ENCODE assay signal across 16 cellular contexts in genomic region chr4:89123418-89123817, GRCh38. TPM values are rescaled to one million over a fixed set of nuclear protein-coding genes. Genes with fewer than 3 reads are reported as not detected.
DNase-seq lines count a peak whose midpoint lies in the region; ATAC-seq and TF ChIP-seq lines count a peak whose summit lies in the region.
"Had no signal": no experiment of that assay in that cellular context is flagged by ENCODE, and none has a peak within 500 bp of the region (broad histone marks: within the 10 kb centered on the region; RNA-seq: fewer than 3 reads in every experiment).

No MANE protein-coding gene starts in this region.

- peak; percentile 43 for DNase-seq in Calu3
- DNase-seq in SK-MEL-5 (ENCODE audit: low read depth, low spot score), result peak; percentile 80
- peak; percentile 31 to 51 for DNase-seq in fibroblast of lung (ENCODE audit: low read depth in 2 of 2)
- no peak for DNase-seq in GM19238 (ENCODE audit: insufficient read length, low spot score)
- DNase-seq in left ventricle myocardium superior, result no peak
- no peak for DNase-seq in medulla oblongata (ENCODE audit: extremely low spot score)
- DNase-seq: activated CD4-positive, alpha-beta T cell treated with anti-CD3 and anti-CD28 coated beads, Interleukin-2, amount 50 U/mL, for 4 hours; activated effector memory CD4-positive, alpha-beta T cell treated with anti-CD3 and anti-CD28 coated beads, Interleukin-2, amount 50 U/mL, for 16 hours; midbrain; NCI-H1092; NCI-H345; stimulated activated CD4-positive, alpha-beta T cell treated with anti-CD3 and anti-CD28 coated beads, Interleukin-1b, Interleukin-23, amount 100 ng/mL, for 48 hours had no signal

- no peak overlapping the region for H2AFZ ChIP-seq in fibroblast of lung (ENCODE audit: low read length)

- in situ Hi-C loops in SK-MEL-5 (cut with HindIII; ENCODE audit: low pct_unique_long_range_greater_than_20kb, low sequenced_read_pairs), result no loop called here

- no peaks in the 10 kb centered on the region for H3K79me2 ChIP-seq in fibroblast of lung (ENCODE audit: control insufficient read depth, insufficient read depth, low read length)

- no peaks in the 10 kb centered on the region for H3K9me3 ChIP-seq in fibroblast of lung (ENCODE audit: control insufficient read depth, insufficient read depth, low read depth, low read length)
- H3K9me3 ChIP-seq: prostate gland had no signal

- H3K27ac ChIP-seq in fibroblast of lung (ENCODE audit: insufficient read depth, low read length), result no peak overlapping the region
- H3K27ac ChIP-seq: prostate gland had no signal

- intact Hi-C loops in Calu3 (cut with micrococcal nuclease; ENCODE audit: unreplicated experiment), result no loop called here
- intact Hi-C loops in left ventricle myocardium superior (cut with micrococcal nuclease), result no loop called here

- H3K9ac ChIP-seq in fibroblast of lung (ENCODE audit: insufficient read depth, low read length), result no peak overlapping the region

- H3K36me3 ChIP-seq in fibroblast of lung (ENCODE audit: control insufficient read depth, insufficient read depth, low read length), result no peaks in the 10 kb centered on the region
- H3K36me3 ChIP-seq: prostate gland had no signal

- H3K4me1 Mint-ChIP-seq in Calu3 (ENCODE audit: low read depth, unreplicated experiment), result peaks cover 47% of the 10 kb centered on the region
- no peaks in the 10 kb centered on the region for H3K4me1 Mint-ChIP-seq in nephron

- BruUV-seq in Calu3 (replicated peaks; lab: Mats Ljungman, UMichigan), result no TSS peak

- peaks cover 13% of the 10 kb centered on the region for H3K36me3 Mint-ChIP-seq in Calu3 (ENCODE audit: insufficient read depth, unreplicated experiment)
- peaks cover 16% of the 10 kb centered on the region for H3K36me3 Mint-ChIP-seq in nephron (ENCODE audit: low read depth)

- TF ChIP-seq CTCF in Calu3 (IDR thresholded peaks at IDR 0.05; ENCODE audit: unreplicated experiment), result no peak
- no peak for TF ChIP-seq CTCF in fibroblast of lung (conservative IDR thresholded peaks at IDR 0.05 in 1 of 2, IDR thresholded peaks at IDR 0.05 in 1 of 2; ENCODE audit: low read depth in 1 of 2, low read length in 2 of 2)
- no peak for TF ChIP-seq CTCF in nephron (IDR thresholded peaks at IDR 0.05; ENCODE audit: unreplicated experiment in 3 of 3)

- H3K9me3 Mint-ChIP-seq in Calu3 (ENCODE audit: low read depth, unreplicated experiment) (no peaks in the 10 kb centered on the region), nephron (no peaks in the 10 kb centered on the region)
- H3K9me3 Mint-ChIP-seq: T-helper 2 cell treated with Interferon-gamma antibody and Interleukin-4, amounts not matched to agents 5 μg/mL and 100 μg/mL, for 36 hours had no signal

- no peak overlapping the region for H3K4me2 ChIP-seq in fibroblast of lung (ENCODE audit: extremely low read depth, insufficient read depth, low read length)

- H3K4me3 ChIP-seq in fibroblast of lung (replicated peaks in 1 of 4; ENCODE audit: control extremely low read depth in 1 of 4, insufficient read depth in 1 of 4, low read depth in 3 of 4, low read length in 4 of 4), result no peak overlapping the region
- H3K4me3 ChIP-seq: prostate gland had no signal

- H4K20me1 ChIP-seq in fibroblast of lung (ENCODE audit: control insufficient read depth, extremely low read depth, insufficient read depth, low read length), result no peaks in the 10 kb centered on the region

- H3K27me3 Mint-ChIP-seq in Calu3 (ENCODE audit: unreplicated experiment) (no peaks in the 10 kb centered on the region), nephron (ENCODE audit: low read depth) (no peaks in the 10 kb centered on the region)

- H3K4me3 Mint-ChIP-seq in Calu3 (ENCODE audit: low read depth, unreplicated experiment) (peak overlapping the region; percentile 60), nephron (no peak overlapping the region)
- H3K4me3 Mint-ChIP-seq: T-helper 2 cell treated with Interferon-gamma antibody and Interleukin-4, amounts not matched to agents 5 μg/mL and 100 μg/mL, for 36 hours had no signal

- CTCF ChIA-PET in Calu3 (lab: Charles Lee), result interaction anchor here (0.9 to 1.1 kb wide), 2 partner anchors 31 to 100 kb away, joined by 3 to 5 read pairs; no protein-coding TSS in a partner anchor

- no peaks in the 10 kb centered on the region for H3K27me3 ChIP-seq in fibroblast of lung (ENCODE audit: control insufficient read depth, insufficient read depth, low read length)

- H3K4me1 ChIP-seq in fibroblast of lung (ENCODE audit: control insufficient read depth, extremely low read depth, insufficient read depth, low read length), result peaks cover under 1% of the 10 kb centered on the region
- H3K4me1 ChIP-seq: prostate gland had no signal

- H3K27ac Mint-ChIP-seq in Calu3 (ENCODE audit: unreplicated experiment) (peak overlapping the region; percentile 96), nephron (peak overlapping the region; percentile 5 to 85 (median 32))
- H3K27ac Mint-ChIP-seq: T-helper 2 cell treated with Interferon-gamma antibody and Interleukin-4, amounts not matched to agents 5 μg/mL and 100 μg/mL, for 36 hours had no signal

- ATAC-seq in left ventricle myocardium superior (no peak), HG02798 (IDR thresholded peaks at IDR 0.05; ENCODE audit: poor library complexity, unreplicated experiment) (no peak)

RNA-seq across cellular contexts. Expression of gene TIGD2, which starts 12.1 kb away (rescaled TPM):
- total RNA-seq in Calu3 (2022) (9.8 and 11.4 TPM in 2 replicates), fibroblast of lung (11.0 and 11.7 TPM in 2 replicates), left ventricle myocardium superior (2.4 TPM)
- 15.2 and 15.9 TPM in 2 replicates for total RNA-seq in SK-MEL-5 (2014; rRNA removed; shearing (Covaris generic))
- 8.1 and 10.9 TPM in 2 replicates for polyA plus RNA-seq in SK-MEL-5 (2015; cell fraction: cytosol; rRNA removed)
- polyA plus RNA-seq in SK-MEL-5 (2015; cell fraction: nucleus; rRNA removed), result 10.2 and 11.5 TPM in 2 replicates
- 4.5 and 6.1 TPM in 2 replicates for polyA plus RNA-seq in fibroblast of lung
- polyA plus RNA-seq in fibroblast of lung (2012), result 4.4 and 5.9 TPM in 2 replicates
- 0.22 and 1.1 TPM in 2 replicates for polyA minus RNA-seq in fibroblast of lung (ENCODE audit: low replicate concordance)

Comparison
In these comparisons a context has a peak if more than half of its experiments do, and no peak if none do; other contexts are left out.
1. DNase-seq: peak in Calu3 (single experiment), SK-MEL-5 (single experiment) and fibroblast of lung (2 of 2); none in GM19238 (single experiment), left ventricle myocardium superior (single experiment) and medulla oblongata (single experiment).